9 cellular contexts compared by ENCODE assay signal in the genomic region with DNA sequence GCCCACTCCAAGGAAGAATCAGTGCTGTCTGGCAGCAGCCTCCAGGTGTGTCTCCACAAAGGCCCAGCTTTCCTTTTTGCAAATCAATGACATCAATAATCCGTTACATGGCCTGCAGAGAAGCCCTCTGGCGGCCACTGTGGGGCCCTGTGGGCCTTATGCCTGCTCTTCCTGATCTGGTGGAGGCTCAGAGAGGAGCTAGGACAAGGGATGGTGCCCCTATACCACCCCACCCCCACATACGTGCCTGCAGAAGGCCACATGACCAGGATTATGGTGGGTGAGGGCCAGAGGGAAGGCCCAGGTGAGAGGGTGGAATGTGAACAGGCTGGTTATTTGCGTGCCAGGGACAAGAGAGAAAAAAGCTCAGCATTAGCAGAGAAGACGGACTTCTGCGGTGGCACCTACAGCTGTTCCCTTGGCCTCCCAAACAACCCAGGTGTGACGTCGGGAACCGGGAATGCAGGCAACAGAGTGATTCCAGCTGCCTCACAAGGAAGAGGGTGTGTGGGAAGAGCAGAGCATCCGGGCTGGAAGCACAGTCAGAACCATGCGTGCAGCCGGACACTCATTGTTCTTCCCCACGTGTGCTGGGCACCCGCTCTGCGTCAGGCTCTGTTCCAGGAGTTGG. TPM values are rescaled to one million over a fixed set of nuclear protein-coding genes. Genes with fewer than 3 reads are reported as not detected.
DNase-seq lines count a peak whose midpoint lies in the region; ATAC-seq and TF ChIP-seq lines count a peak whose summit lies in the region.
"Had no signal": no experiment of that assay in that cellular context is flagged by ENCODE, and none has a peak within 500 bp of the region (broad histone marks: within the 10 kb centered on the region; RNA-seq: fewer than 3 reads in every experiment).

No MANE protein-coding gene starts in this region.

- TF ChIP-seq CTCF in 22Rv1 (IDR thresholded peaks at IDR 0.05) (peak; percentile 39), GM12875 (IDR thresholded peaks at IDR 0.05; ENCODE audit: borderline replicate concordance, insufficient read depth, low read depth, low read length) (peak; percentile 36; the same call in 1 of the 2 replicates), gastrocnemius medialis (IDR thresholded peaks at IDR 0.05 in 4 of 5, conservative IDR thresholded peaks at IDR 0.05 in 1 of 5) (no peak)

- ATAC-seq in gastrocnemius medialis, result no peak
- no peak for ATAC-seq in HG03521 (IDR thresholded peaks at IDR 0.05; ENCODE audit: unreplicated experiment)
- no peak for ATAC-seq in GM21529 (IDR thresholded peaks at IDR 0.05; ENCODE audit: unreplicated experiment)

- H3K4me1 ChIP-seq in gastrocnemius medialis, result no peaks in the 10 kb centered on the region

- TF ChIP-seq POLR2A in gastrocnemius medialis (IDR thresholded peaks at IDR 0.05), result no peak

- H3K27me3 ChIP-seq in gastrocnemius medialis, result no peaks in the 10 kb centered on the region

- H3K4me3 ChIP-seq in GM12875 (ENCODE audit: low read depth, low read length) (no peak overlapping the region), gastrocnemius medialis (no peak overlapping the region)
- H3K4me3 ChIP-seq: thoracic aorta had no signal

- H3K27ac ChIP-seq in 22Rv1 (no peak overlapping the region), gastrocnemius medialis (no peak overlapping the region)
- H3K27ac ChIP-seq: thoracic aorta had no signal

- in situ Hi-C loops in SK-MEL-5 (cut with HindIII; ENCODE audit: low pct_unique_long_range_greater_than_20kb, low sequenced_read_pairs) (no loop called here), gastrocnemius medialis (cut with MboI; ENCODE audit: low sequenced_read_pairs in 4 of 4) (no loop called here)

- H3K36me3 ChIP-seq in gastrocnemius medialis, result no peaks in the 10 kb centered on the region
- H3K36me3 ChIP-seq: thoracic aorta had no signal

- intact Hi-C loops in gastrocnemius medialis (cut with DNase I; ENCODE audit: low total_unique reads), result loop anchor here (5.0 kb wide), 1 partner anchor 1102 kb away; the partner anchor contains the start of gene C1QTNF1

- H3K9me3 ChIP-seq in gastrocnemius medialis, result no peaks in the 10 kb centered on the region
- H3K9me3 ChIP-seq: thoracic aorta had no signal

- DNase-seq in SK-MEL-5 (ENCODE audit: low read depth, low spot score) (peak; percentile 77), iPS DF 19.7 (ENCODE audit: low read depth, low spot score) (peak; percentile 64), gastrocnemius medialis (no peak), midbrain (lab: John Stamatoyannopoulos, UW) (no peak)

RNA-seq across cellular contexts. Expression of gene EIF4A3, which starts 22.5 kb away (rescaled TPM):
- 567 and 602 TPM in 2 replicates for total RNA-seq in SK-MEL-5 (2014; rRNA removed; shearing (Covaris generic))
- 264 and 266 TPM in 2 replicates for polyA plus RNA-seq in SK-MEL-5 (2015; cell fraction: cytosol; rRNA removed)
- polyA plus RNA-seq in SK-MEL-5 (2015; cell fraction: nucleus; rRNA removed), result 198 and 244 TPM in 2 replicates
- total RNA-seq in gastrocnemius medialis, result 10 to 100 TPM; 27.4 to 32.8 (median 30.0) TPM

RNA-seq across cellular contexts. Expression of gene GAA, which starts 23.1 kb away (rescaled TPM):
- total RNA-seq in SK-MEL-5 (2014; rRNA removed; shearing (Covaris generic)), result 88.7 and 97.7 TPM in 2 replicates
- 242 and 314 TPM in 2 replicates for polyA plus RNA-seq in SK-MEL-5 (2015; cell fraction: cytosol; rRNA removed)
- 487 and 533 TPM in 2 replicates for polyA plus RNA-seq in SK-MEL-5 (2015; cell fraction: nucleus; rRNA removed)
- 10 to 100 TPM; 39.2 to 72.3 (median 70.1) TPM for total RNA-seq in gastrocnemius medialis

RNA-seq across cellular contexts. Expression of gene CARD14, which starts 45.4 kb away (rescaled TPM):
- total RNA-seq in SK-MEL-5 (2014; rRNA removed; shearing (Covaris generic)), result 19.6 and 23.2 TPM in 2 replicates
- polyA plus RNA-seq in SK-MEL-5 (2015; cell fraction: cytosol; rRNA removed), result 15.7 and 17.4 TPM in 2 replicates
- 78.5 and 94.3 TPM in 2 replicates for polyA plus RNA-seq in SK-MEL-5 (2015; cell fraction: nucleus; rRNA removed)
- not detected for total RNA-seq in gastrocnemius medialis
- total RNA-seq: thoracic aorta had no signal

Comparison
In these comparisons a context has a peak if more than half of its experiments do, and no peak if none do; other contexts are left out.
1. CTCF ChIP-seq: peak in 22Rv1 (single experiment) and GM12875 (single experiment); none in gastrocnemius medialis (0 of 5).
2. DNase-seq: peak in SK-MEL-5 (single experiment) and iPS DF 19.7 (single experiment); none in gastrocnemius medialis (0 of 2) and midbrain (single experiment).
3. RNA of gene EIF4A3, which starts 22.5 kb away (total RNA-seq): 567 to 602 TPM in SK-MEL-5; 27.4 to 32.8 TPM in gastrocnemius medialis; every median in the first group is over 10 times any median in the second.
4. RNA of gene CARD14, which starts 45.4 kb away (total RNA-seq): 19.6 to 23.2 TPM in SK-MEL-5; not detected in gastrocnemius medialis; every median in the first group is over 10 times any median in the second.